ENCODE assay signal across 18 cellular contexts in the genomic region with DNA sequence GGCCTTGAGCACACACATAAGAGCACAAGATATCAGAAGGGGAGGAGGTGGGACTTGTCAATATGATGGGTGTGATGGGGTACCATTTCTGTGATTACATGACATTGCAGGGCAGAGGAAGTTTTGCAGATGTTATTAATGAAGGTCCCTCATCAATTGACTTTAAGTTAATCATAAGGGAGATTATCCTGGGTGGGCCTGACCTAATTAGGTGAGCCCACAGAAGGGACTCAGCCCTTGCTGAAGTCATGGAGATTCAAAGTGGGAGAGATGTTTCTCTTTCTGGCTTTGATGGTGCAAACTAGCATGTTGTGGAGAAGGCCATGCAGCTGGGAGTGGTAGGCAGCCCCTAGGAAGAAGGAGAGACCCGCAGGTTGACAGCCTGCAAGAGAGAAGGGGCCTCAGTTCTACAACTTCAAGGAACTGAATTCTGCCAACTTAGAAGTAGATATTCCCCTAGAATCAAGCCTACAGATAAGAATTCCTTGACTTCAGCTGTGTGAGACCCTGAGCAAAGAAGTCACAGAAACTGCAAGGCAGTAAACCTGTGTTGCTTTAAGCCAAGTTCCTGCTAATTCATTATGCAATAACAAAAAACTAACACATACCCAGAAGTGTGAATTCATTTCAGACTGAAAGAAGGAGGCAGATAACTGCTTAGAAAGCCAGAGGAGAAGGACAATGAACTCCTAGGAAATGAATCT.
A peak's percentile ranks its signal among the peaks of the same experiment; 100 is the strongest.
DNase-seq lines count a peak whose midpoint lies in the region; ATAC-seq, FAIRE-seq and TF ChIP-seq lines count a peak whose summit lies in the region.
"Had no signal": no experiment of that assay in that cellular context is flagged by ENCODE, and none has a peak within 500 bp of the region (broad histone marks: within the 10 kb centered on the region; RNA-seq: fewer than 3 reads in every experiment).

No MANE protein-coding gene starts in this region.

- in situ Hi-C loops in K562 (cut with MboI), result no loop called here

- peak overlapping the region; percentile 67 to 81 (median 69) for H3K4me3 Mint-ChIP-seq in immature natural killer cell
- H3K4me3 Mint-ChIP-seq in natural killer cell treated with Interleukin-12 subunit alpha and Interleukin-12 subunit beta and Interleukin-15 and Interleukin-18, amount 100 ng/mL, for 72 hours, result peak overlapping the region; percentile 67
- H3K4me3 Mint-ChIP-seq in activated naive CD8-positive, alpha-beta T cell treated with anti-CD3 and anti-CD28 coated beads for 36 hours, result no peak overlapping the region
- H3K4me3 Mint-ChIP-seq: B cell; CD8-positive, alpha-beta T cell; H9 had no signal

- TF ChIP-seq POLR2A in K562 (conservative IDR thresholded peaks at IDR 0.05), result no peak

- H3K4me3 ChIP-seq in HEK293 (ENCODE audit: low read depth, low read length) (no peak overlapping the region), K562 (no peak overlapping the region)
- H3K4me3 ChIP-seq: BLaER1 treated with 17β-estradiol and CSF1 and Interleukin-3, amounts not matched to agents 10 nM and 100 nM had no signal

- no peak for ATAC-seq in K562
- ATAC-seq in natural killer cell treated with Interleukin-12 subunit alpha and Interleukin-12 subunit beta and Interleukin-15 and Interleukin-18, amount 100 ng/mL, for 72 hours, result peak in 1 of 2 donors; percentile 50
- ATAC-seq in GM19351 (IDR thresholded peaks at IDR 0.05; ENCODE audit: unreplicated experiment), result no peak
- ATAC-seq in sciatic nerve, result no peak
- ATAC-seq: CD8-positive, alpha-beta T cell had no signal

- H3K36me3 ChIP-seq in HEK293 (ENCODE audit: control insufficient read depth in 2 of 2, insufficient read depth in 1 of 2, low read length in 2 of 2) (no peaks in the 10 kb centered on the region), K562 (ENCODE audit: control insufficient read depth, insufficient read depth, low read length) (no peaks in the 10 kb centered on the region)
- H3K36me3 ChIP-seq: BLaER1 treated with 17β-estradiol and CSF1 and Interleukin-3, amounts not matched to agents 10 nM and 100 nM had no signal

- peak overlapping the region; percentile 83 to 95 (median 90) for H3K27ac Mint-ChIP-seq in immature natural killer cell
- H3K27ac Mint-ChIP-seq in natural killer cell treated with Interleukin-12 subunit alpha and Interleukin-12 subunit beta and Interleukin-15 and Interleukin-18, amount 100 ng/mL, for 72 hours, result peak overlapping the region; percentile 26 to 60
- no peak overlapping the region for H3K27ac Mint-ChIP-seq in activated naive CD8-positive, alpha-beta T cell treated with anti-CD3 and anti-CD28 coated beads for 36 hours
- H3K27ac Mint-ChIP-seq: B cell; CD8-positive, alpha-beta T cell; H9 had no signal

- H3K27me3 ChIP-seq in K562 (ENCODE audit: control insufficient read depth in 2 of 2, insufficient read depth in 2 of 2, low read length in 2 of 2), result no peaks in the 10 kb centered on the region
- H3K27me3 ChIP-seq: BLaER1 treated with 17β-estradiol and CSF1 and Interleukin-3, amounts not matched to agents 10 nM and 100 nM had no signal

- H3K4me1 ChIP-seq in HEK293 (ENCODE audit: control insufficient read depth, insufficient read depth, low read length) (no peaks in the 10 kb centered on the region), K562 (replicated peaks in 1 of 2; ENCODE audit: control insufficient read depth in 2 of 2, insufficient read depth in 2 of 2, low read length in 2 of 2) (no peaks in the 10 kb centered on the region)
- H3K4me1 ChIP-seq: BLaER1 treated with 17β-estradiol and CSF1 and Interleukin-3, amounts not matched to agents 10 nM and 100 nM had no signal

- H3K79me2 ChIP-seq in K562 (ENCODE audit: control insufficient read depth, insufficient read depth, low read length), result no peaks in the 10 kb centered on the region

- H3K9me3 ChIP-seq in HEK293 (ENCODE audit: control insufficient read depth, insufficient read depth, low read depth, low read length), result no peaks in the 10 kb centered on the region
- H3K9me3 ChIP-seq in K562 (replicated peaks; ENCODE audit: control insufficient read depth, insufficient read depth, low read depth, low read length), result no peaks in the 10 kb centered on the region
- H3K9me3 ChIP-seq: BLaER1 treated with 17β-estradiol and CSF1 and Interleukin-3, amounts not matched to agents 10 nM and 100 nM had no signal

- FAIRE-seq in K562 (lab: Jason Lieb, UNC), result no peak
- FAIRE-seq: H1 had no signal

- DNase-seq in K562 (ENCODE audit: extremely low read depth in 1 of 4, low spot score in 3 of 4), result no peak
- DNase-seq in immature natural killer cell, result peak; percentile 21 to 45 (median 32)
- no peak for DNase-seq in natural killer cell treated with Interleukin-12 subunit alpha and Interleukin-12 subunit beta and Interleukin-15 and Interleukin-18, amount 100 ng/mL, for 72 hours (ENCODE audit: low spot score)
- DNase-seq in activated naive CD8-positive, alpha-beta T cell treated with anti-CD3 and anti-CD28 coated beads for 36 hours, result no peak
- no peak for DNase-seq in sciatic nerve (ENCODE audit: low spot score)
- DNase-seq: 8988T; Calu3; CD8-positive, alpha-beta T cell; DMS79 treated with DMSO at 0.1 percent for 48 hours; GF-D8; H9; IMR-90 had no signal

- CTCF ChIA-PET in HEK293 (lab: Yijun Ruan, JAX) (no interaction called here), K562 (lab: Yijun Ruan, JAX; ENCODE audit: low intra/inter-chr PET ratio) (no interaction called here)

- H3K27ac ChIP-seq in HEK293 (ENCODE audit: extremely low read depth, low read depth, low read length) (no peak overlapping the region), K562 (ENCODE audit: extremely low read depth, low read depth, low read length) (no peak overlapping the region)
- H3K27ac ChIP-seq: BLaER1 treated with 17β-estradiol and CSF1 and Interleukin-3, amounts not matched to agents 10 nM and 100 nM; HL-60 had no signal

- H3K4me2 ChIP-seq in K562 (ENCODE audit: insufficient read depth, low read length), result no peak overlapping the region
- H3K4me2 ChIP-seq: BLaER1 treated with 17β-estradiol and CSF1 and Interleukin-3, amounts not matched to agents 10 nM and 100 nM had no signal

- no peak for TF ChIP-seq EP300 in K562 (IDR thresholded peaks at IDR 0.05; ENCODE audit: low read length)

- BruUV-seq in K562 (replicated peaks; lab: Mats Ljungman, UMichigan), result no TSS peak

- H3K9me1 ChIP-seq in K562 (ENCODE audit: control insufficient read depth, insufficient read depth, low read length), result no peaks in the 10 kb centered on the region

- 0% methylated on average over 1 of the region's 1 CpG for WGBS in K562 (ENCODE audit: insufficient coverage, low coverage, missing lambda C conversion rate)

- peaks cover 0 to 6% (median 2%) of the 10 kb centered on the region in 3 donors for H3K27me3 Mint-ChIP-seq in immature natural killer cell (ENCODE audit: low read depth in 3 of 3)
- peaks cover 3 to 8% of the 10 kb centered on the region in 2 donors for H3K27me3 Mint-ChIP-seq in natural killer cell treated with Interleukin-12 subunit alpha and Interleukin-12 subunit beta and Interleukin-15 and Interleukin-18, amount 100 ng/mL, for 72 hours
- H3K27me3 Mint-ChIP-seq in activated naive CD8-positive, alpha-beta T cell treated with anti-CD3 and anti-CD28 coated beads for 36 hours, result peaks cover 3% of the 10 kb centered on the region

- no peak for TF ChIP-seq RAD21 in K562 (CRISPR knock-in tag; conservative IDR thresholded peaks at IDR 0.05 in 1 of 2, IDR thresholded peaks at IDR 0.05 in 1 of 2)

- H4K20me1 ChIP-seq in K562 (replicated peaks; ENCODE audit: control insufficient read depth, insufficient read depth, low read length), result 0 out of 2 replicates have a peak, but pooled peaks cover 2% of the 10 kb centered on the region
- H4K20me1 ChIP-seq: BLaER1 treated with 17β-estradiol and CSF1 and Interleukin-3, amounts not matched to agents 10 nM and 100 nM had no signal

- intact Hi-C loops in K562 (cut with micrococcal nuclease), result no loop called here
- intact Hi-C loops in sciatic nerve (cut with DNase I), result no loop called here

- no peak overlapping the region for H3K9ac ChIP-seq in K562 (ENCODE audit: insufficient read depth in 1 of 2, low read depth in 2 of 2, low read length in 2 of 2)
- H3K9ac ChIP-seq: BLaER1 treated with 17β-estradiol and CSF1 and Interleukin-3, amounts not matched to agents 10 nM and 100 nM had no signal

- TF ChIP-seq CTCF in HEK293 (tag by site-specific recombination; IDR thresholded peaks at IDR 0.05) (no peak), K562 (IDR thresholded peaks at IDR 0.05 in 2 of 3, conservative IDR thresholded peaks at IDR 0.05 in 1 of 3; ENCODE audit: insufficient read depth in 2 of 3, low read depth in 1 of 3, low read length in 3 of 3) (no peak)

- no peaks in the 10 kb centered on the region for H3K9me3 Mint-ChIP-seq in immature natural killer cell
- no peaks in the 10 kb centered on the region for H3K9me3 Mint-ChIP-seq in natural killer cell treated with Interleukin-12 subunit alpha and Interleukin-12 subunit beta and Interleukin-15 and Interleukin-18, amount 100 ng/mL, for 72 hours
- no peaks in the 10 kb centered on the region for H3K9me3 Mint-ChIP-seq in activated naive CD8-positive, alpha-beta T cell treated with anti-CD3 and anti-CD28 coated beads for 36 hours
- H3K9me3 Mint-ChIP-seq: CD8-positive, alpha-beta T cell had no signal

- POLR2A ChIA-PET in HEK293 (lab: Yijun Ruan, JAX) (no interaction called here), K562 (lab: Yijun Ruan, JAX) (interaction anchor here (0.7 kb wide), 1 partner anchor 225 kb away, joined by 3 read pairs; no protein-coding TSS in a partner anchor)

- H3K36me3 Mint-ChIP-seq in immature natural killer cell, result no peaks in the 10 kb centered on the region
- no peaks in the 10 kb centered on the region for H3K36me3 Mint-ChIP-seq in natural killer cell treated with Interleukin-12 subunit alpha and Interleukin-12 subunit beta and Interleukin-15 and Interleukin-18, amount 100 ng/mL, for 72 hours
- no peaks in the 10 kb centered on the region for H3K36me3 Mint-ChIP-seq in activated naive CD8-positive, alpha-beta T cell treated with anti-CD3 and anti-CD28 coated beads for 36 hours
- H3K36me3 Mint-ChIP-seq: CD8-positive, alpha-beta T cell had no signal

- peaks cover 32 to 41% of the 10 kb centered on the region in 2 donors for H3K4me1 Mint-ChIP-seq in immature natural killer cell
- peaks cover 19 to 40% of the 10 kb centered on the region in 2 donors for H3K4me1 Mint-ChIP-seq in natural killer cell treated with Interleukin-12 subunit alpha and Interleukin-12 subunit beta and Interleukin-15 and Interleukin-18, amount 100 ng/mL, for 72 hours (ENCODE audit: low read depth in 2 of 2)
- no peaks in the 10 kb centered on the region for H3K4me1 Mint-ChIP-seq in activated naive CD8-positive, alpha-beta T cell treated with anti-CD3 and anti-CD28 coated beads for 36 hours
- H3K4me1 Mint-ChIP-seq: B cell, H9 had no signal

- no peak overlapping the region for H2AFZ ChIP-seq in K562 (ENCODE audit: low read depth, low read length)

TF ChIP-seq in HEK293, 187 proteins besides CTCF, POLR2A, EP300 and RAD21 (continues in another document):
- peak; percentile 81 for TF ChIP-seq ZNF10 (tag by site-specific recombination; IDR thresholded peaks at IDR 0.05)
- TF ChIP-seq ZNF776 (tag by site-specific recombination; IDR thresholded peaks at IDR 0.05; ENCODE audit: borderline replicate concordance), result no peak
- TF ChIP-seq GLI4 (tag by site-specific recombination; IDR thresholded peaks at IDR 0.05), result no peak

TF ChIP-seq in K562, 482 proteins besides CTCF, POLR2A, EP300 and RAD21 (continues in another document):
- TF ChIP-seq ZNF384 (IDR thresholded peaks at IDR 0.05; ENCODE audit: low read depth, low read length), result no peak

Comparison
In these comparisons a context has a peak if more than half of its experiments do, and no peak if none do; other contexts are left out.
1. DNase-seq: peak in immature natural killer cell (3 of 3); none in K562 (0 of 4), natural killer cell treated with Interleukin-12 subunit alpha and Interleukin-12 subunit beta and Interleukin-15 and Interleukin-18, amount 100 ng/mL, for 72 hours (single experiment), activated naive CD8-positive, alpha-beta T cell treated with anti-CD3 and anti-CD28 coated beads for 36 hours (single experiment) and sciatic nerve (single experiment).